In the genomic region with DNA sequence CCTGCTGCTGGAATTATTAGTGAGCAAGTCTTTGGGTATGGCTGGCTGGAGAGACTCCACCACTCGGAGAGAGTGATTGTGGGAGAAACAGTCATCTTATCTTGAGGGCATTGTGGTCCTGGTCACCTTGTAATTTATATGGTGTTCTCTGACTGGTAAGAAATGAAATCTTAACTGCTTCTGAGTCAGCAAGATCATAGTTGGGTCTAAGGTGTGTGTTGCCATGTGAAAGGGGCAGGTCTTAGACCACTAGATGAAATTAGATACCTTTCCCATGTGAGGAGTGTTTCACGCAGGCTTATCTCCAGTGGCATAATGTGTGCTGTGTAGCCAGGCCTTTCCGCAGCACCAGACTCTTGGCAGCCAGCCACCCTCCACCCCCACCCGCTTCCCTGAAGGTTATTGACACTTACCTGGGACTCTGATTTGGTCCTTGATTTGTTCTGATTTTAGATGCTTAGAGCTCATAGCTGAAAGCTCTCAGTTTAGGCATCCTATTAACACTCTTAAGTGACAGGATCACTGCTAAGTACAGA, we compare ENCODE assay signal across 1 cellular context.
TF ChIP-seq lines count a peak whose summit lies in the region.

No MANE protein-coding gene starts in this region.

TF ChIP-seq in K562, 482 proteins besides CTCF, POLR2A, EP300 and RAD21 (continued from another document):
- TF ChIP-seq PATZ1 (CRISPR knock-in tag; IDR thresholded peaks at IDR 0.05; ENCODE audit: borderline replicate concordance) (no peak), ZNF133 (CRISPR knock-in tag; IDR thresholded peaks at IDR 0.05) (no peak), RAD51 (IDR thresholded peaks at IDR 0.05; ENCODE audit: borderline replicate concordance, low read depth) (no peak), ZNF507 (tag; conservative IDR thresholded peaks at IDR 0.05) (no peak), ZNF586 (CRISPR knock-in tag; conservative IDR thresholded peaks at IDR 0.05) (no peak), NCOA4 (IDR thresholded peaks at IDR 0.05; ENCODE audit: partially characterized antibody) (no peak), POLR3G (IDR thresholded peaks at IDR 0.05; ENCODE audit: extremely low read depth, insufficient read length, insufficient replicate concordance) (no peak), ZKSCAN1 (IDR thresholded peaks at IDR 0.05; ENCODE audit: low read depth, low read length) (no peak), THRAP3 (IDR thresholded peaks at IDR 0.05; ENCODE audit: borderline replicate concordance) (no peak), ZNF668 (CRISPR knock-in tag; IDR thresholded peaks at IDR 0.05) (no peak), NR2C1 (IDR thresholded peaks at IDR 0.05) (no peak), NR2C1 (tag; IDR thresholded peaks at IDR 0.05) (no peak), CREBBP (IDR thresholded peaks at IDR 0.05; ENCODE audit: low read depth, low read length) (no peak), SMC3 (conservative IDR thresholded peaks at IDR 0.05; ENCODE audit: insufficient read depth, low read depth, low read length) (no peak), ZNF263 (CRISPR knock-in tag; IDR thresholded peaks at IDR 0.05; ENCODE audit: borderline replicate concordance) (no peak), IRF2 (CRISPR knock-in tag; IDR thresholded peaks at IDR 0.05) (no peak), BMI1 (IDR thresholded peaks at IDR 0.05; ENCODE audit: low read length) (no peak), FOXP4 (CRISPR knock-in tag; IDR thresholded peaks at IDR 0.05; ENCODE audit: borderline replicate concordance) (no peak), RHOXF2B (CRISPR knock-in tag; conservative IDR thresholded peaks at IDR 0.05) (no peak), ZNF277 (CRISPR knock-in tag; IDR thresholded peaks at IDR 0.05; ENCODE audit: borderline replicate concordance) (no peak), ESRRA (IDR thresholded peaks at IDR 0.05; ENCODE audit: borderline replicate concordance, low read depth) (no peak), ZNF740 (CRISPR knock-in tag; IDR thresholded peaks at IDR 0.05) (no peak), ZNF740 (tag; IDR thresholded peaks at IDR 0.05) (no peak), TCF15 (CRISPR knock-in tag; IDR thresholded peaks at IDR 0.05) (no peak), PCBP1 (IDR thresholded peaks at IDR 0.05; ENCODE audit: low read depth, low read length, poor library complexity, severe bottlenecking) (no peak), MCM3 (IDR thresholded peaks at IDR 0.05) (no peak), RBM22 (IDR thresholded peaks at IDR 0.05; ENCODE audit: low read depth, low read length, poor library complexity, severe bottlenecking) (no peak), BCL6 (CRISPR knock-in tag; IDR thresholded peaks at IDR 0.05) (no peak)
- TF ChIP-seq, protein P1, sequence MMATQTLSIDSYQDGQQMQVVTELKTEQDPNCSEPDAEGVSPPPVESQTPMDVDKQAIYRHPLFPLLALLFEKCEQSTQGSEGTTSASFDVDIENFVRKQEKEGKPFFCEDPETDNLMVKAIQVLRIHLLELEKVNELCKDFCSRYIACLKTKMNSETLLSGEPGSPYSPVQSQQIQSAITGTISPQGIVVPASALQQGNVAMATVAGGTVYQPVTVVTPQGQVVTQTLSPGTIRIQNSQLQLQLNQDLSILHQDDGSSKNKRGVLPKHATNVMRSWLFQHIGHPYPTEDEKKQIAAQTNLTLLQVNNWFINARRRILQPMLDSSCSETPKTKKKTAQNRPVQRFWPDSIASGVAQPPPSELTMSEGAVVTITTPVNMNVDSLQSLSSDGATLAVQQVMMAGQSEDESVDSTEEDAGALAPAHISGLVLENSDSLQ (IDR thresholded peaks at IDR 0.05), result 0 out of 2 replicates have a peak, but pooled peaks have one; percentile 50
- TF ChIP-seq, protein P2, sequence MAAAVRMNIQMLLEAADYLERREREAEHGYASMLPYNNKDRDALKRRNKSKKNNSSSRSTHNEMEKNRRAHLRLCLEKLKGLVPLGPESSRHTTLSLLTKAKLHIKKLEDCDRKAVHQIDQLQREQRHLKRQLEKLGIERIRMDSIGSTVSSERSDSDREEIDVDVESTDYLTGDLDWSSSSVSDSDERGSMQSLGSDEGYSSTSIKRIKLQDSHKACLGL (CRISPR knock-in tag; IDR thresholded peaks at IDR 0.05; ENCODE audit: borderline replicate concordance, poor library complexity, severe bottlenecking), result no peak
- TF ChIP-seq, protein P3, sequence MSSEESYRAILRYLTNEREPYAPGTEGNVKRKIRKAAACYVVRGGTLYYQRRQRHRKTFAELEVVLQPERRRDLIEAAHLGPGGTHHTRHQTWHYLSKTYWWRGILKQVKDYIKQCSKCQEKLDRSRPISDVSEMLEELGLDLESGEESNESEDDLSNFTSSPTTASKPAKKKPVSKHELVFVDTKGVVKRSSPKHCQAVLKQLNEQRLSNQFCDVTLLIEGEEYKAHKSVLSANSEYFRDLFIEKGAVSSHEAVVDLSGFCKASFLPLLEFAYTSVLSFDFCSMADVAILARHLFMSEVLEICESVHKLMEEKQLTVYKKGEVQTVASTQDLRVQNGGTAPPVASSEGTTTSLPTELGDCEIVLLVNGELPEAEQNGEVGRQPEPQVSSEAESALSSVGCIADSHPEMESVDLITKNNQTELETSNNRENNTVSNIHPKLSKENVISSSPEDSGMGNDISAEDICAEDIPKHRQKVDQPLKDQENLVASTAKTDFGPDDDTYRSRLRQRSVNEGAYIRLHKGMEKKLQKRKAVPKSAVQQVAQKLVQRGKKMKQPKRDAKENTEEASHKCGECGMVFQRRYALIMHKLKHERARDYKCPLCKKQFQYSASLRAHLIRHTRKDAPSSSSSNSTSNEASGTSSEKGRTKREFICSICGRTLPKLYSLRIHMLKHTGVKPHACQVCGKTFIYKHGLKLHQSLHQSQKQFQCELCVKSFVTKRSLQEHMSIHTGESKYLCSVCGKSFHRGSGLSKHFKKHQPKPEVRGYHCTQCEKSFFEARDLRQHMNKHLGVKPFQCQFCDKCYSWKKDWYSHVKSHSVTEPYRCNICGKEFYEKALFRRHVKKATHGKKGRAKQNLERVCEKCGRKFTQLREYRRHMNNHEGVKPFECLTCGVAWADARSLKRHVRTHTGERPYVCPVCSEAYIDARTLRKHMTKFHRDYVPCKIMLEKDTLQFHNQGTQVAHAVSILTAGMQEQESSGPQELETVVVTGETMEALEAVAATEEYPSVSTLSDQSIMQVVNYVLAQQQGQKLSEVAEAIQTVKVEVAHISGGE (CRISPR knock-in tag; IDR thresholded peaks at IDR 0.05), result 0 out of 6 replicates have a peak, but pooled peaks of 1 of the 3 experiments have one; percentile 32
